Comparison of ENCODE assay signal across 21 cellular contexts in genomic region chr6:159473435-159473834, GRCh38.
A peak's percentile ranks its signal among the peaks of the same experiment; 100 is the strongest.
DNase-seq lines count a peak whose midpoint lies in the region; ATAC-seq and TF ChIP-seq lines count a peak whose summit lies in the region.
"Had no signal": no experiment of that assay in that cellular context is flagged by ENCODE, and none has a peak within 500 bp of the region (broad histone marks: within the 10 kb centered on the region; RNA-seq: fewer than 3 reads in every experiment).

No MANE protein-coding gene starts in this region.

- ATAC-seq in Right ventricle myocardium superior (ENCODE audit: poor library complexity): peak; percentile 78
- ATAC-seq in left ventricle myocardium superior: peak; percentile 88
- no peak for ATAC-seq in GM18502 (IDR thresholded peaks at IDR 0.05; ENCODE audit: poor library complexity, unreplicated experiment)
- no peak for ATAC-seq in HG03432 (IDR thresholded peaks at IDR 0.05; ENCODE audit: unreplicated experiment)
- ATAC-seq: A549, GM12878, GM23338, HCT116 had no signal

- in situ Hi-C loops in astrocyte of the cerebellum (cut with HindIII; ENCODE audit: low sequenced_read_pairs): no loop called here

- DNase-seq in Right ventricle myocardium superior (no peak), cardiac septum (ENCODE audit: low spot score) (no peak), astrocyte of the cerebellum (ENCODE audit: low read depth) (peak; percentile 8), left ventricle myocardium superior (no peak), putamen (ENCODE audit: low spot score) (no peak)
- DNase-seq: 8988T; ACHN; AML-193; BE2C; CD4-positive, alpha-beta T cell; CD8-positive, alpha-beta memory T cell; DMS79; EL; GDM1; H9 had no signal

- intact Hi-C loops in Right ventricle myocardium superior (cut with DNase I) (no loop called here), cardiac septum (cut with DNase I) (no loop called here), left ventricle myocardium superior (cut with micrococcal nuclease) (no loop called here)

- TF ChIP-seq CTCF in astrocyte of the cerebellum (IDR thresholded peaks at IDR 0.05; ENCODE audit: low read depth, low read length, missing control alignments): no peak

- H3K4me3 ChIP-seq in astrocyte of the cerebellum (ENCODE audit: low read depth, low read length): no peak overlapping the region
- H3K4me3 ChIP-seq: A549, GM12878, GM23338 had no signal

Comparison
In these comparisons a context has a peak if more than half of its experiments do, and no peak if none do; other contexts are left out.
1. ATAC-seq: peak in Right ventricle myocardium superior (single experiment) and left ventricle myocardium superior (single experiment); none in GM18502 (single experiment) and HG03432 (single experiment).